Comparison of ENCODE assay signal across 1 cellular context in genomic region chr12:67269632-67270578, GRCh38.
TF ChIP-seq lines count a peak whose summit lies in the region.

No MANE protein-coding gene starts in this region.

TF ChIP-seq in K562, 482 proteins besides CTCF, POLR2A, EP300 and RAD21 (continued from another document):
- 0 out of 2 replicates have a peak, but pooled peaks have one; percentile 25 for TF ChIP-seq ARID4B (CRISPR knock-in tag; IDR thresholded peaks at IDR 0.05)
- 0 out of 4 replicates have a peak, but pooled peaks of 1 of the 2 experiments have one; percentile 35 for TF ChIP-seq FOXA3 (CRISPR knock-in tag; conservative IDR thresholded peaks at IDR 0.05 in 1 of 2, IDR thresholded peaks at IDR 0.05 in 1 of 2)
- no peak for TF ChIP-seq SETDB1 (IDR thresholded peaks at IDR 0.05; ENCODE audit: low read length)
- no peak for TF ChIP-seq CEBPB (tag; IDR thresholded peaks at IDR 0.05)
- no peak for TF ChIP-seq ATF7 (IDR thresholded peaks at IDR 0.05)
